26 cellular contexts compared by ENCODE assay signal in genomic region chr10:117743517-117743916, GRCh38.
DNase-seq lines count a peak whose midpoint lies in the region; ATAC-seq lines count a peak whose summit lies in the region.
"Had no signal": no experiment of that assay in that cellular context is flagged by ENCODE, and none has a peak within 500 bp of the region (broad histone marks: within the 10 kb centered on the region; RNA-seq: fewer than 3 reads in every experiment).

No MANE protein-coding gene starts in this region.

- peaks cover 23% of the 10 kb centered on the region for H3K27me3 Mint-ChIP-seq in T-helper 17 cell

- H3K4me1 ChIP-seq in right cardiac atrium (ENCODE audit: control insufficient read depth, insufficient read depth, low read length), result no peaks in the 10 kb centered on the region
- H3K4me1 ChIP-seq: BE2C had no signal

- 77% methylated on average over 7 of the region's 7 CpGs for WGBS in right cardiac atrium

- H3K27ac ChIP-seq in right cardiac atrium (ENCODE audit: low read length), result no peak overlapping the region
- H3K27ac ChIP-seq: 22Rv1, RWPE1 had no signal

- H3K9me3 ChIP-seq in T-helper 17 cell (ENCODE audit: control insufficient read depth, low read length, poor library complexity, severe bottlenecking), result no peaks in the 10 kb centered on the region
- H3K9me3 ChIP-seq in right cardiac atrium (ENCODE audit: control insufficient read depth, low read length), result no peaks in the 10 kb centered on the region
- H3K9me3 ChIP-seq: BE2C, MG63 had no signal

- H3K27me3 ChIP-seq in right cardiac atrium (ENCODE audit: control insufficient read depth, insufficient read depth), result no peaks in the 10 kb centered on the region
- H3K27me3 ChIP-seq: BE2C, MG63 had no signal

- no peak overlapping the region for H3K4me3 ChIP-seq in right cardiac atrium (ENCODE audit: low read length)
- H3K4me3 ChIP-seq: MG63 had no signal

- no peak for ATAC-seq in T-helper 17 cell
- no peak for ATAC-seq in right cardiac atrium
- ATAC-seq: HCT116, Panc1, T-cell had no signal

- no peaks in the 10 kb centered on the region for H3K4me1 Mint-ChIP-seq in T-helper 17 cell
- H3K4me1 Mint-ChIP-seq: CD14-positive monocyte; CD8-positive, alpha-beta memory T cell; T-cell had no signal

- H3K4me3 Mint-ChIP-seq in T-helper 17 cell, result no peak overlapping the region
- H3K4me3 Mint-ChIP-seq: CD14-positive monocyte; CD8-positive, alpha-beta memory T cell; T-cell had no signal

- H3K36me3 Mint-ChIP-seq in T-helper 17 cell (ENCODE audit: low read depth), result no peaks in the 10 kb centered on the region
- H3K36me3 Mint-ChIP-seq: CD14-positive monocyte; CD8-positive, alpha-beta memory T cell; T-cell had no signal

- H3K27ac Mint-ChIP-seq in T-helper 17 cell, result peak overlapping the region; percentile 4
- H3K27ac Mint-ChIP-seq: CD14-positive monocyte; CD8-positive, alpha-beta memory T cell; T-cell had no signal

- intact Hi-C loops in cardiac septum (cut with DNase I), result no loop called here
- intact Hi-C loops in right cardiac atrium (cut with DNase I), result no loop called here

- peak; percentile 4 for DNase-seq in NCI-H1092 treated with DMSO at 0.1 percent for 48 hours (lab: John Stamatoyannopoulos, UW)
- DNase-seq in NCI-H1092 (lab: John Stamatoyannopoulos, UW), result no peak
- DNase-seq in NCI-H2081 treated with DMSO at 0.1 percent for 48 hours (lab: John Stamatoyannopoulos, UW), result peak; percentile 27
- DNase-seq in T-helper 17 cell, result no peak
- DNase-seq in cardiac septum (ENCODE audit: low spot score), result no peak
- DNase-seq in right cardiac atrium, result no peak
- no peak for DNase-seq in NCI-H524 (lab: John Stamatoyannopoulos, UW)
- DNase-seq: BE2C; Calu3; CD8-positive, alpha-beta memory T cell; DMS79 treated with DMSO at 0.1 percent for 48 hours; GF-D8; IMR-90; KG1; MG63; NCI-H1436 treated with DMSO at 0.1 percent for 48 hours; NCI-H2029 treated with DMSO at 0.1 percent for 48 hours; NCI-H2171; NCI-H526; SHP77; T-cell had no signal

Comparison
In these comparisons a context has a peak if more than half of its experiments do, and no peak if none do; other contexts are left out.
1. DNase-seq: peak in NCI-H1092 treated with DMSO at 0.1 percent for 48 hours (single experiment) and NCI-H2081 treated with DMSO at 0.1 percent for 48 hours (single experiment); none in NCI-H1092 (single experiment), T-helper 17 cell (0 of 3), cardiac septum (single experiment), right cardiac atrium (0 of 3) and NCI-H524 (0 of 2).